In genomic region chr9:6008169-6008979, GRCh38 we compare ENCODE assay signal across 8 cellular contexts. TPM values are rescaled to one million over a fixed set of nuclear protein-coding genes. Genes with fewer than 3 reads are reported as not detected.
DNase-seq lines count a peak whose midpoint lies in the region; ATAC-seq, FAIRE-seq and TF ChIP-seq lines count a peak whose summit lies in the region.

No MANE protein-coding gene starts in this region.

- H2BK12ac ChIP-seq in H1 (ENCODE audit: low read depth, low read length) (no peak overlapping the region), mesenchymal stem cell (ENCODE audit: low read length in 2 of 2) (peak overlapping the region in 1 of 2 experiments; percentile 39)

- H4K20me1 ChIP-seq in H1 (replicated peaks in 1 of 2; ENCODE audit: control insufficient read depth in 1 of 2, insufficient read depth in 2 of 2, low read length in 2 of 2): peaks cover 0 to 3% of the 10 kb centered on the region in 2 experiments

- DNase-seq in COLO829 (ENCODE audit: low spot score) (peak; percentile 83), HT-29 (ENCODE audit: low spot score) (peak; percentile 95), H1 (ENCODE audit: low read depth in 1 of 2, low spot score in 2 of 2) (peak; percentile 85 to 93), mesenchymal stem cell (peak; percentile 99)
- peak; percentile 94 for DNase-seq in NK-92 treated with Interleukin-12 subunit alpha and Interleukin-12 subunit beta, amount 100 ng/mL, for 24 hours (lab: John Stamatoyannopoulos, UW)
- DNase-seq in activated CD8-positive, alpha-beta memory T cell treated with anti-CD3 and anti-CD28 coated beads, Interleukin-2, amount 10 ng/mL, durations not matched to agents 7 days and 5 days: peak; percentile 98
- DNase-seq in stimulated activated CD8-positive, alpha-beta memory T cell treated with anti-CD3 and anti-CD28 coated beads, Interleukin-12 subunit alpha, Interleukin-12 subunit beta, amount 100 ng/mL, for 24 hours (ENCODE audit: extremely low read depth): peak; percentile 87

- H3K4me3 ChIP-seq in H1 (ENCODE audit: extremely low read depth in 1 of 4, insufficient read depth in 2 of 4, low read depth in 3 of 4, low read length in 4 of 4) (peak overlapping the region; percentile 42 to 80 (median 70)), mesenchymal stem cell (ENCODE audit: insufficient read depth in 1 of 2, low read depth in 1 of 2, low read length in 2 of 2) (peak overlapping the region; percentile 91 to 95)

- TF ChIP-seq EP300 in H1 (IDR thresholded peaks at IDR 0.05; ENCODE audit: borderline replicate concordance in 1 of 2, low read depth in 2 of 2, low read length in 2 of 2): no peak

- FAIRE-seq in H1 (lab: Jason Lieb, UNC): peak; percentile 92

- H4K91ac ChIP-seq in H1 (replicated peaks; ENCODE audit: insufficient read length, low read length): no peak overlapping the region
- H4K91ac ChIP-seq in mesenchymal stem cell (ENCODE audit: low read length): peak overlapping the region; percentile 83

- H2BK120ac ChIP-seq in H1 (replicated peaks; ENCODE audit: low read depth, low read length) (no peak overlapping the region), mesenchymal stem cell (ENCODE audit: low read depth, low read length) (peak overlapping the region; percentile 99)

- H2BK15ac ChIP-seq in H1 (ENCODE audit: low read length) (no peak overlapping the region), mesenchymal stem cell (ENCODE audit: low read depth, poor library complexity, severe bottlenecking) (peak overlapping the region; percentile 96)

- H3K27me3 ChIP-seq in H1 (replicated peaks in 1 of 4; ENCODE audit: control insufficient read depth in 3 of 4, extremely low read depth in 1 of 4, insufficient read depth in 3 of 4, low read length in 3 of 4) (no peaks in the 10 kb centered on the region), mesenchymal stem cell (ENCODE audit: control insufficient read depth in 1 of 2, insufficient read depth in 1 of 2, low read length in 2 of 2) (no peaks in the 10 kb centered on the region)

- H3K9ac ChIP-seq in H1 (replicated peaks in 1 of 4; ENCODE audit: extremely low read depth in 1 of 4, low read depth in 3 of 4, low read length in 3 of 4): peak overlapping the region; percentile 3 to 61 (median 25); a peak in 3 of 7 replicates
- H3K9ac ChIP-seq in mesenchymal stem cell (ENCODE audit: low read length): peak overlapping the region; percentile 92

- no peak for TF ChIP-seq CTCF in H1 (IDR thresholded peaks at IDR 0.05; ENCODE audit: control extremely low read depth in 1 of 3, insufficient read depth in 1 of 3, low read depth in 1 of 3, low read length in 3 of 3)

- H2AK5ac ChIP-seq in H1 (ENCODE audit: low read depth, low read length) (no peak overlapping the region), mesenchymal stem cell (ENCODE audit: low read length, severe bottlenecking) (no peak overlapping the region)

- CTCF ChIA-PET in activated CD8-positive, alpha-beta memory T cell treated with anti-CD3 and anti-CD28 coated beads, Interleukin-2, amount 10 ng/mL, durations not matched to agents 7 days and 5 days (lab: Charles Lee): interaction anchor here (0.9 to 1.5 kb wide), 6 partner anchors 14 to 450 kb away, joined by 3 to 7 read pairs (median 4); no protein-coding TSS in a partner anchor
- CTCF ChIA-PET in H1 (lab: Charles Lee; ENCODE audit: partially characterized antibody): interaction anchor here (0.6 to 1.0 kb wide), 2 partner anchors 87 to 529 kb away, joined by 3 read pairs; no protein-coding TSS in a partner anchor

- H3K4me2 ChIP-seq in H1 (ENCODE audit: insufficient read depth in 1 of 2, low read depth in 2 of 2, low read length in 2 of 2): peak overlapping the region in 1 of 2 experiments; percentile 65
- peak overlapping the region; percentile 98 for H3K4me2 ChIP-seq in mesenchymal stem cell (ENCODE audit: low read length, poor library complexity, severe bottlenecking)

- POLR2A ChIA-PET in H1 (lab: Charles Lee; ENCODE audit: partially characterized antibody): interaction anchor here (0.6 to 3.4 kb wide), 13 partner anchors 8 to 405 kb away, joined by 3 to 19 read pairs (median 3); partner anchors contain the start of genes ERMP1, RANBP6 and UHRF2

- H3K79me1 ChIP-seq in H1 (ENCODE audit: low read depth, low read length): peaks cover 2% of the 10 kb centered on the region; the same call in 1 of the 2 replicates
- H3K79me1 ChIP-seq in mesenchymal stem cell (replicated peaks; ENCODE audit: low read length, poor library complexity, severe bottlenecking): peaks cover 2% of the 10 kb centered on the region

- H3K4me1 ChIP-seq in H1 (replicated peaks in 1 of 4; ENCODE audit: control insufficient read depth in 3 of 4, insufficient read depth in 4 of 4, low read length in 3 of 4): no peaks in the 10 kb centered on the region
- peaks cover 3% of the 10 kb centered on the region for H3K4me1 ChIP-seq in mesenchymal stem cell (ENCODE audit: control insufficient read depth, insufficient read depth, low read depth, low read length)

- H3K9me3 Mint-ChIP-seq in activated CD8-positive, alpha-beta memory T cell treated with anti-CD3 and anti-CD28 coated beads, Interleukin-2, amount 10 ng/mL, durations not matched to agents 7 days and 5 days (ENCODE audit: low read depth): no peaks in the 10 kb centered on the region

- peak; percentile 65 to 74 for TF ChIP-seq POLR2A in H1 (IDR thresholded peaks at IDR 0.05; ENCODE audit: control extremely low read depth in 1 of 2, low read depth in 2 of 2, low read length in 2 of 2)

- no peak overlapping the region for H3K56ac ChIP-seq in H1 (replicated peaks; ENCODE audit: insufficient read length, low read depth, low read length)

- H2BK20ac ChIP-seq in H1 (ENCODE audit: low read length): no peak overlapping the region

- H3K36me3 ChIP-seq in H1 (ENCODE audit: control insufficient read depth in 2 of 4, insufficient read depth in 4 of 4, low read length in 3 of 4): peaks cover 3 to 14% (median 7%) of the 10 kb centered on the region in 4 experiments; a peak in 5 of 8 replicates
- H3K36me3 ChIP-seq in mesenchymal stem cell (ENCODE audit: control insufficient read depth in 1 of 2, insufficient read depth in 2 of 2, low read depth in 1 of 2, low read length in 2 of 2): peaks cover 0 to 38% of the 10 kb centered on the region in 2 experiments

- ATAC-seq in GM21360 (IDR thresholded peaks at IDR 0.05; ENCODE audit: unreplicated experiment): peak; percentile 57
- peak; percentile 79 for ATAC-seq in activated CD8-positive, alpha-beta memory T cell treated with anti-CD3 and anti-CD28 coated beads, Interleukin-2, amount 10 ng/mL, durations not matched to agents 7 days and 5 days

- H3K36me3 Mint-ChIP-seq in activated CD8-positive, alpha-beta memory T cell treated with anti-CD3 and anti-CD28 coated beads, Interleukin-2, amount 10 ng/mL, durations not matched to agents 7 days and 5 days: peaks cover 31% of the 10 kb centered on the region

- H3K4me3 Mint-ChIP-seq in activated CD8-positive, alpha-beta memory T cell treated with anti-CD3 and anti-CD28 coated beads, Interleukin-2, amount 10 ng/mL, durations not matched to agents 7 days and 5 days: peak overlapping the region; percentile 70

- H4K5ac ChIP-seq in H1 (ENCODE audit: insufficient read length, low read depth, low read length): no peak overlapping the region

- no peak overlapping the region for H3K18ac ChIP-seq in H1 (ENCODE audit: extremely low read depth, low read length)
- H3K18ac ChIP-seq in mesenchymal stem cell (ENCODE audit: low read depth in 1 of 2, low read length in 2 of 2): peak overlapping the region; percentile 96 to 97

- H3K9me3 ChIP-seq in H1 (ENCODE audit: insufficient read depth in 2 of 2, low read depth in 1 of 2, low read length in 1 of 2): no peaks in the 10 kb centered on the region
- no peaks in the 10 kb centered on the region for H3K9me3 ChIP-seq in mesenchymal stem cell (ENCODE audit: control insufficient read depth, low read length)

- H3K23me2 ChIP-seq in H1 (ENCODE audit: low read depth, low read length): peaks cover 7% of the 10 kb centered on the region; the same call in 1 of the 2 replicates

- peaks cover 61% of the 10 kb centered on the region for H3K4me1 Mint-ChIP-seq in activated CD8-positive, alpha-beta memory T cell treated with anti-CD3 and anti-CD28 coated beads, Interleukin-2, amount 10 ng/mL, durations not matched to agents 7 days and 5 days

- 6% methylated on average over 17 of the region's 40 CpGs; no CpG with 5 or more reads in 1 of the 2 experiments for WGBS in H1 (ENCODE audit: extremely low coverage in 1 of 2, insufficient coverage in 1 of 2, insufficient read length in 1 of 2, insufficient replicate concordance in 2 of 2, low coverage in 1 of 2, low lambda C conversion rate in 2 of 2, missing lambda C conversion rate in 1 of 2), 2 experiments
- 6% methylated on average over 18 of the region's 40 CpGs for WGBS in mesenchymal stem cell

- no peak for TF ChIP-seq RAD21 in H1 (IDR thresholded peaks at IDR 0.05 in 1 of 2, conservative IDR thresholded peaks at IDR 0.05 in 1 of 2; ENCODE audit: low read depth in 2 of 2, low read length in 2 of 2)

- no peak overlapping the region for H3K23ac ChIP-seq in H1 (ENCODE audit: insufficient read length)
- H3K23ac ChIP-seq in mesenchymal stem cell (ENCODE audit: low read length in 2 of 2): peak overlapping the region in 1 of 2 experiments; percentile 80

- no peak overlapping the region for H3K4ac ChIP-seq in H1 (replicated peaks; ENCODE audit: insufficient read length, low read depth, low read length)
- peak overlapping the region in 1 of 2 experiments; percentile 75 for H3K4ac ChIP-seq in mesenchymal stem cell (ENCODE audit: low read depth in 1 of 2, low read length in 2 of 2)

- peaks cover 0 to 64% of the 10 kb centered on the region in 2 experiments; a peak in 2 of 4 replicates for H3K79me2 ChIP-seq in H1 (ENCODE audit: control insufficient read depth in 1 of 2, insufficient read depth in 2 of 2, low read length in 2 of 2)

- peak overlapping the region; percentile 86 for H3K27ac Mint-ChIP-seq in activated CD8-positive, alpha-beta memory T cell treated with anti-CD3 and anti-CD28 coated beads, Interleukin-2, amount 10 ng/mL, durations not matched to agents 7 days and 5 days

- H2AFZ ChIP-seq in H1 (ENCODE audit: low read length) (no peak overlapping the region), mesenchymal stem cell (ENCODE audit: low read depth, low read length) (peak overlapping the region; percentile 52)

- H3K27ac ChIP-seq in H1 (ENCODE audit: low read depth, low read length): peak overlapping the region; percentile 66; the same call in 1 of the 2 replicates
- H3K27ac ChIP-seq in mesenchymal stem cell (ENCODE audit: low read length, poor library complexity, severe bottlenecking): peak overlapping the region; percentile 90

- H4K8ac ChIP-seq in H1 (ENCODE audit: extremely low read depth, insufficient read depth, low read length) (peak overlapping the region; percentile 79; the same call in 1 of the 2 replicates), mesenchymal stem cell (ENCODE audit: low read length) (peak overlapping the region; percentile 87)

- H3K27me3 Mint-ChIP-seq in activated CD8-positive, alpha-beta memory T cell treated with anti-CD3 and anti-CD28 coated beads, Interleukin-2, amount 10 ng/mL, durations not matched to agents 7 days and 5 days: no peaks in the 10 kb centered on the region

- H2BK5ac ChIP-seq in H1 (ENCODE audit: low read depth, low read length) (no peak overlapping the region), mesenchymal stem cell (ENCODE audit: low read depth, low read length, poor library complexity, severe bottlenecking) (peak overlapping the region; percentile 89)

- H3K14ac ChIP-seq in H1 (ENCODE audit: insufficient read length): no peak overlapping the region
- H3K14ac ChIP-seq in mesenchymal stem cell (ENCODE audit: low read length in 2 of 2): peak overlapping the region; percentile 59 to 86

RNA-seq across cellular contexts. Expression of gene RANBP6, which starts 7.0 kb away (rescaled TPM):
- total RNA-seq in HT-29 (2014; rRNA removed; shearing (Covaris generic)): 5.2 and 7.4 TPM in 2 replicates
- total RNA-seq in activated CD8-positive, alpha-beta memory T cell treated with anti-CD3 and anti-CD28 coated beads, Interleukin-2, amount 10 ng/mL, durations not matched to agents 7 days and 5 days: 10 to 100 TPM; 18.8 to 24.0 TPM
- 18.4 and 18.8 TPM in 2 replicates for total RNA-seq in H1 (2021; fragmentation: NEBNext Ultra II Directional; extraction: Animal tissue kit (Norgen Biotek cat#: 25700))
- 4.2 and 5.7 TPM in 2 replicates for polyA plus RNA-seq in H1 (2011; rRNA removed)
- 8.9 TPM for polyA plus RNA-seq in H1 (2011; cell fraction: cytosol; rRNA removed)
- polyA plus RNA-seq in H1 (2011; cell fraction: nucleus; rRNA removed): 4.0 TPM
- polyA plus RNA-seq in H1 (2012, experiment 1 of 2): 12.2 to 23.6 TPM (median 13.6 TPM) in 4 replicates
- 0.80 TPM for polyA plus RNA-seq in H1 (2012, experiment 2 of 2)
- 10.9 TPM for polyA plus RNA-seq in H1 (2013, experiment 1 of 2)
- 9.9 TPM for polyA plus RNA-seq in H1 (2013, experiment 2 of 2)
- 18.0 and 21.8 TPM in 2 replicates for polyA minus RNA-seq in H1 (2011; rRNA and poly(A)+ RNA removed)
- 11.2 TPM for polyA minus RNA-seq in H1 (2011; cell fraction: cytosol; rRNA and poly(A)+ RNA removed)
- 30.0 TPM for polyA minus RNA-seq in H1 (2011; cell fraction: nucleus; rRNA and poly(A)+ RNA removed)
- polyA plus RNA-seq in mesenchymal stem cell (2013, experiment 1 of 2): 10.3 TPM
- 10.8 TPM for polyA plus RNA-seq in mesenchymal stem cell (2013, experiment 2 of 2)

Comparison
In these comparisons a context has a peak if more than half of its experiments do, and no peak if none do; other contexts are left out.
1. Peak in every context shown above with its lines: DNase-seq, ATAC-seq, H3K4me3 ChIP-seq and H3K27ac ChIP-seq.